Comparison of ENCODE assay signal across 10 cellular contexts in the genomic region with DNA sequence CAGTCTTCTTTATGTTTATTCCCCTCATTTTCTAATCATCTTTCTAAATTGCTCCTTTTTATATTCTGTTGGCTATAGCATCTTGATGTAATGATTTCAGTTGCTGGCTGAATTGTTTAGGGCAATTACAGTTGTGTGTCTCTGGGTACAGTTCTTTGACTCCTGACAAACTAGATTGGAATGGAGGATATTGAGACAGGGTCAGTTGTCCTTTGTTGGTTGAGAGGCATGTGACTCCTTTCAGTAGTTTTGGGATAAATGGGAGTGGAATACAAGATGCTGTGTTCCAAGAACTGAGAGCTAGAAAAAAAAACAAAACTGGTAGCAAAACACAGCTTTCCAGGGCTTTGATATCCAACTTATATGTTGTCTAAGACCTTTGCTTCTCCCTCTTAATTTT. TPM values are rescaled to one million over a fixed set of nuclear protein-coding genes. Genes with fewer than 3 reads are reported as not detected.
A peak's percentile ranks its signal among the peaks of the same experiment; 100 is the strongest.
DNase-seq lines count a peak whose midpoint lies in the region; TF ChIP-seq lines count a peak whose summit lies in the region.
"Had no signal": no experiment of that assay in that cellular context is flagged by ENCODE, and none has a peak within 500 bp of the region (broad histone marks: within the 10 kb centered on the region; RNA-seq: fewer than 3 reads in every experiment).

No MANE protein-coding gene starts in this region.

- H3K9me3 ChIP-seq in OCI-LY3 (ENCODE audit: insufficient read depth, low read length) (no peaks in the 10 kb centered on the region), endodermal cell (ENCODE audit: control insufficient read depth, low read length) (peaks cover 1% of the 10 kb centered on the region)

- H3K27ac Mint-ChIP-seq in activated CD4-positive, alpha-beta T cell treated with anti-CD3 and anti-CD28 coated beads, Interleukin-2, amount 10 ng/mL, durations not matched to agents 7 days and 5 days = peak overlapping the region; percentile 96
- H3K27ac Mint-ChIP-seq in endodermal cell = peak overlapping the region; percentile 20

- H3K27me3 Mint-ChIP-seq in activated CD4-positive, alpha-beta T cell treated with anti-CD3 and anti-CD28 coated beads, Interleukin-2, amount 10 ng/mL, durations not matched to agents 7 days and 5 days = no peaks in the 10 kb centered on the region
- no peaks in the 10 kb centered on the region for H3K27me3 Mint-ChIP-seq in endodermal cell (ENCODE audit: insufficient read depth)

- peaks cover 65% of the 10 kb centered on the region for H3K79me2 ChIP-seq in OCI-LY3 (ENCODE audit: low read length)

- H3K27me3 ChIP-seq in OCI-LY3 (ENCODE audit: low read depth, low read length) = no peaks in the 10 kb centered on the region
- H3K27me3 ChIP-seq in endodermal cell (ENCODE audit: control insufficient read depth, insufficient read depth, low read length, poor library complexity, severe bottlenecking) = no peaks in the 10 kb centered on the region

- peak overlapping the region; percentile 83 for H3K9ac ChIP-seq in OCI-LY3 (ENCODE audit: low read length)
- H3K9ac ChIP-seq in endodermal cell (ENCODE audit: extremely low read depth, low read length, poor library complexity, severe bottlenecking) = peak overlapping the region; percentile 76

- H3K4me1 Mint-ChIP-seq in activated CD4-positive, alpha-beta T cell treated with anti-CD3 and anti-CD28 coated beads, Interleukin-2, amount 10 ng/mL, durations not matched to agents 7 days and 5 days = peaks cover 30% of the 10 kb centered on the region
- H3K4me1 Mint-ChIP-seq in endodermal cell = peaks cover 12% of the 10 kb centered on the region

- H3K27ac ChIP-seq in OCI-LY3 (ENCODE audit: low read length) (no peak overlapping the region), endodermal cell (ENCODE audit: low read depth, low read length) (no peak overlapping the region)

- POLR2A ChIA-PET in activated CD4-positive, alpha-beta T cell treated with anti-CD3 and anti-CD28 coated beads, Interleukin-2, amount 10 ng/mL, durations not matched to agents 7 days and 5 days (lab: Charles Lee) = interaction anchor here (0.6 kb wide), 2 partner anchors 279 to 1584 kb away, joined by 3 to 6 read pairs; no protein-coding TSS in a partner anchor

- CTCF ChIA-PET in activated CD4-positive, alpha-beta T cell treated with anti-CD3 and anti-CD28 coated beads, Interleukin-2, amount 10 ng/mL, durations not matched to agents 7 days and 5 days (lab: Charles Lee) = interaction anchor here (0.8 to 1.0 kb wide), 5 partner anchors 11 to 46 kb away, joined by 3 to 4 read pairs (median 3); no protein-coding TSS in a partner anchor

- peaks cover 15% of the 10 kb centered on the region for H3K4me1 ChIP-seq in OCI-LY3 (ENCODE audit: low read length)
- peaks cover 5% of the 10 kb centered on the region for H3K4me1 ChIP-seq in endodermal cell (ENCODE audit: control insufficient read depth, insufficient read depth, low read length)

- H3K36me3 ChIP-seq in OCI-LY3 (replicated peaks; ENCODE audit: low read depth, low read length) = peaks cover 7% of the 10 kb centered on the region
- H3K36me3 ChIP-seq in endodermal cell (ENCODE audit: control insufficient read depth, insufficient read depth, low read length) = peaks cover 6% of the 10 kb centered on the region

- no peak overlapping the region for H2AFZ ChIP-seq in OCI-LY3 (ENCODE audit: low read depth, low read length)

- TF ChIP-seq CTCF in OCI-LY3 (IDR thresholded peaks at IDR 0.05; ENCODE audit: low read depth, low read length) (no peak), endodermal cell (conservative IDR thresholded peaks at IDR 0.05) (no peak), retinal pigment epithelial cell (conservative IDR thresholded peaks at IDR 0.05; ENCODE audit: low read depth, low read length) (no peak)

- peak overlapping the region; percentile 84 for H3K4me2 ChIP-seq in OCI-LY3 (ENCODE audit: low read length)

- peaks cover 6% of the 10 kb centered on the region; the same call in 1 of the 2 replicates for H4K20me1 ChIP-seq in OCI-LY3 (ENCODE audit: insufficient read depth, low read length)

- peak overlapping the region; percentile 89 for H3K4me3 Mint-ChIP-seq in activated CD4-positive, alpha-beta T cell treated with anti-CD3 and anti-CD28 coated beads, Interleukin-2, amount 10 ng/mL, durations not matched to agents 7 days and 5 days
- peak overlapping the region; percentile 92 for H3K4me3 Mint-ChIP-seq in endodermal cell

- no peak for DNase-seq in activated CD4-positive, alpha-beta T cell treated with anti-CD3 and anti-CD28 coated beads, Interleukin-2, amount 10 ng/mL, durations not matched to agents 7 days and 5 days
- no peak for DNase-seq in activated CD4-positive, alpha-beta T cell treated with anti-CD3 and anti-CD28 coated beads for 1 hour
- DNase-seq in endodermal cell = no peak
- DNase-seq in retinal pigment epithelial cell (ENCODE audit: low read depth) = no peak
- no peak for DNase-seq in stimulated activated CD4-positive, alpha-beta T cell treated with anti-CD3 and anti-CD28 coated beads, Interleukin-15, amount 100 ng/mL, for 24 hours
- DNase-seq in DMS 273 (lab: John Stamatoyannopoulos, UW; ENCODE audit: unreplicated experiment) = no peak
- no peak for DNase-seq in stimulated activated CD4-positive, alpha-beta T cell treated with anti-CD3 and anti-CD28 coated beads, Interleukin-4, amount 100 ng/mL, for 24 hours
- DNase-seq: amniotic stem cell, DMS 273 treated with DMSO at 0.1 percent for 48 hours had no signal

- H3K9me3 Mint-ChIP-seq in activated CD4-positive, alpha-beta T cell treated with anti-CD3 and anti-CD28 coated beads, Interleukin-2, amount 10 ng/mL, durations not matched to agents 7 days and 5 days = peaks cover 5% of the 10 kb centered on the region
- H3K9me3 Mint-ChIP-seq in endodermal cell = peaks cover 8% of the 10 kb centered on the region

- H3K36me3 Mint-ChIP-seq in activated CD4-positive, alpha-beta T cell treated with anti-CD3 and anti-CD28 coated beads, Interleukin-2, amount 10 ng/mL, durations not matched to agents 7 days and 5 days (ENCODE audit: low read depth) = peaks cover 31% of the 10 kb centered on the region
- H3K36me3 Mint-ChIP-seq in endodermal cell (ENCODE audit: low read depth) = peaks cover 17% of the 10 kb centered on the region

- H3K4me3 ChIP-seq in OCI-LY3 (ENCODE audit: low read length) (peak overlapping the region; percentile 82), endodermal cell (ENCODE audit: low read length) (peak overlapping the region; percentile 88), retinal pigment epithelial cell (ENCODE audit: low read length) (peak overlapping the region; percentile 97)

RNA-seq across cellular contexts. Expression of a gene that starts 1.5 kb away (rescaled TPM):
- total RNA-seq in activated CD4-positive, alpha-beta T cell treated with anti-CD3 and anti-CD28 coated beads, Interleukin-2, amount 10 ng/mL, durations not matched to agents 7 days and 5 days = 100 to 1,000 TPM; 173 to 203 TPM
- total RNA-seq in endodermal cell = 10 to 100 TPM; 77.2 to 87.2 TPM
- polyA plus RNA-seq in endodermal cell (2013, experiment 1 of 2) = 95.0 TPM
- polyA plus RNA-seq in endodermal cell (2013, experiment 2 of 2) = 126 TPM

RNA-seq across cellular contexts. Expression of a gene that starts 53.1 kb away (rescaled TPM):
- under 1 TPM; 0.32 to 0.37 TPM for total RNA-seq in activated CD4-positive, alpha-beta T cell treated with anti-CD3 and anti-CD28 coated beads, Interleukin-2, amount 10 ng/mL, durations not matched to agents 7 days and 5 days
- total RNA-seq in endodermal cell = 10 to 100 TPM; 72.6 to 93.2 TPM
- 20.1 TPM for polyA plus RNA-seq in endodermal cell (2013, experiment 1 of 2)
- polyA plus RNA-seq in endodermal cell (2013, experiment 2 of 2) = 23.3 TPM

Comparison
In these comparisons a context has a peak if more than half of its experiments do, and no peak if none do; other contexts are left out.
1. RNA of a gene that starts 53.1 kb away (total RNA-seq): 72.6 to 93.2 TPM in endodermal cell; 0.32 to 0.37 TPM in activated CD4-positive, alpha-beta T cell treated with anti-CD3 and anti-CD28 coated beads, Interleukin-2, amount 10 ng/mL, durations not matched to agents 7 days and 5 days; every median in the first group is over 10 times any median in the second.
2. Peak in every context shown above with its lines, with median percentiles within 50 percentile points of each other: H3K4me3 ChIP-seq.